ENCODE assay signal across 22 cellular contexts in genomic region chr10:101969496-101969895, GRCh38.
DNase-seq lines count a peak whose midpoint lies in the region; ATAC-seq and TF ChIP-seq lines count a peak whose summit lies in the region.
"Had no signal": no experiment of that assay in that cellular context is flagged by ENCODE, and none has a peak within 500 bp of the region (broad histone marks: within the 10 kb centered on the region; RNA-seq: fewer than 3 reads in every experiment).

No MANE protein-coding gene starts in this region.

- H4K20me1 ChIP-seq in SU-DHL-6 (ENCODE audit: low read depth, low read length), result no peaks in the 10 kb centered on the region

- H3K9ac ChIP-seq in SU-DHL-6 (ENCODE audit: low read length), result peak overlapping the region; percentile 37

- no peak for ATAC-seq in GM21619 (IDR thresholded peaks at IDR 0.05; ENCODE audit: unreplicated experiment)
- ATAC-seq: T-cell had no signal

- peaks cover 39% of the 10 kb centered on the region for H3K4me1 Mint-ChIP-seq in activated CD4-positive, alpha-beta T cell treated with anti-CD3 and anti-CD28 coated beads, Interleukin-2, amount 10 ng/mL, durations not matched to agents 7 days and 5 days
- peaks cover 11% of the 10 kb centered on the region for H3K4me1 Mint-ChIP-seq in mesothelial cell of epicardium

- no peaks in the 10 kb centered on the region for H3K9me3 Mint-ChIP-seq in activated CD4-positive, alpha-beta T cell treated with anti-CD3 and anti-CD28 coated beads, Interleukin-2, amount 10 ng/mL, durations not matched to agents 7 days and 5 days
- no peaks in the 10 kb centered on the region for H3K9me3 Mint-ChIP-seq in mesothelial cell of epicardium
- H3K9me3 Mint-ChIP-seq: activated T-helper 1 cell treated with anti-CD3 and anti-CD28 coated beads, Interleukin-12 subunit alpha, Interleukin-12 subunit beta, Interleukin-2, Interleukin-4 antibody, amounts not matched to agents 30 ng/mL and 10 ng/mL and 1 ng/mL, durations not matched to agents 14 hours and 24 hours and 36 hours; CD8-positive, alpha-beta memory T cell; immature natural killer cell; T-cell had no signal

- H2AFZ ChIP-seq in SU-DHL-6 (ENCODE audit: low read depth, low read length, severe bottlenecking), result peak overlapping the region; percentile 37

- peak overlapping the region; percentile 64 for H3K4me2 ChIP-seq in SU-DHL-6 (ENCODE audit: low read depth, low read length, poor library complexity, severe bottlenecking)

- CTCF ChIA-PET in activated CD4-positive, alpha-beta T cell treated with anti-CD3 and anti-CD28 coated beads, Interleukin-2, amount 10 ng/mL, durations not matched to agents 7 days and 5 days (lab: Charles Lee), result interaction anchor here (1.2 to 1.6 kb wide), 3 partner anchors 11 to 53 kb away, joined by 3 to 5 read pairs (median 5); no protein-coding TSS in a partner anchor

- no peaks in the 10 kb centered on the region for H3K27me3 Mint-ChIP-seq in activated CD4-positive, alpha-beta T cell treated with anti-CD3 and anti-CD28 coated beads, Interleukin-2, amount 10 ng/mL, durations not matched to agents 7 days and 5 days
- H3K27me3 Mint-ChIP-seq in mesothelial cell of epicardium (ENCODE audit: low read depth), result no peaks in the 10 kb centered on the region
- H3K27me3 Mint-ChIP-seq: CD8-positive, alpha-beta memory T cell; T-cell had no signal

- H3F3A ChIP-seq in SU-DHL-6 (ENCODE audit: insufficient read depth), result peaks cover 6% of the 10 kb centered on the region

- H3K9me3 ChIP-seq in SU-DHL-6 (ENCODE audit: insufficient read depth, low read length), result no peaks in the 10 kb centered on the region
- H3K9me3 ChIP-seq: HAP-1, sigmoid colon, tibial nerve had no signal

- peaks cover 61% of the 10 kb centered on the region for H3K36me3 Mint-ChIP-seq in activated CD4-positive, alpha-beta T cell treated with anti-CD3 and anti-CD28 coated beads, Interleukin-2, amount 10 ng/mL, durations not matched to agents 7 days and 5 days (ENCODE audit: low read depth)
- peaks cover 12% of the 10 kb centered on the region for H3K36me3 Mint-ChIP-seq in mesothelial cell of epicardium

- no peak overlapping the region for H3K4me3 Mint-ChIP-seq in activated CD4-positive, alpha-beta T cell treated with anti-CD3 and anti-CD28 coated beads, Interleukin-2, amount 10 ng/mL, durations not matched to agents 7 days and 5 days
- no peak overlapping the region for H3K4me3 Mint-ChIP-seq in mesothelial cell of epicardium
- H3K4me3 Mint-ChIP-seq: activated T-helper 1 cell treated with anti-CD3 and anti-CD28 coated beads, Interleukin-12 subunit alpha, Interleukin-12 subunit beta, Interleukin-2, Interleukin-4 antibody, amounts not matched to agents 30 ng/mL and 10 ng/mL and 1 ng/mL, durations not matched to agents 14 hours and 24 hours and 36 hours; immature natural killer cell; T-cell had no signal

- H3K4me3 ChIP-seq in GM12865 (ENCODE audit: low read depth, low read length) (peak overlapping the region; percentile 41), SU-DHL-6 (ENCODE audit: insufficient read depth, low read length, poor library complexity, severe bottlenecking) (peak overlapping the region; percentile 42)
- H3K4me3 ChIP-seq: HAP-1, sigmoid colon, tibial nerve had no signal

- H3K79me2 ChIP-seq in SU-DHL-6 (ENCODE audit: insufficient read depth, low read length), result no peaks in the 10 kb centered on the region

- no peaks in the 10 kb centered on the region for H3K9me2 ChIP-seq in SU-DHL-6 (replicated peaks; ENCODE audit: insufficient read depth, low read length)

- H3K27ac ChIP-seq in SU-DHL-6 (ENCODE audit: low read depth, low read length), result peak overlapping the region; percentile 91
- H3K27ac ChIP-seq: RWPE1, sigmoid colon, tibial nerve had no signal

- H3K27ac Mint-ChIP-seq in activated CD4-positive, alpha-beta T cell treated with anti-CD3 and anti-CD28 coated beads, Interleukin-2, amount 10 ng/mL, durations not matched to agents 7 days and 5 days, result peak overlapping the region; percentile 75
- peak overlapping the region; percentile 33 for H3K27ac Mint-ChIP-seq in mesothelial cell of epicardium

- TF ChIP-seq CTCF in GM12865 (IDR thresholded peaks at IDR 0.05; ENCODE audit: insufficient read depth, low read depth, low read length, missing control alignments) (no peak), SU-DHL-6 (IDR thresholded peaks at IDR 0.05; ENCODE audit: insufficient read depth, low read length, poor library complexity, severe bottlenecking) (no peak), mesothelial cell of epicardium (IDR thresholded peaks at IDR 0.05; ENCODE audit: unreplicated experiment) (no peak)

- no peaks in the 10 kb centered on the region for H3K27me3 ChIP-seq in SU-DHL-6 (ENCODE audit: low read length)
- H3K27me3 ChIP-seq: sigmoid colon, tibial nerve had no signal

- POLR2A ChIA-PET in activated CD4-positive, alpha-beta T cell treated with anti-CD3 and anti-CD28 coated beads, Interleukin-2, amount 10 ng/mL, durations not matched to agents 7 days and 5 days (lab: Charles Lee), result interaction anchor here (0.6 kb wide), 1 partner anchor 1085 kb away, joined by 3 read pairs; no protein-coding TSS in a partner anchor

- 0 out of 2 replicates have a peak, but pooled peaks cover 6% of the 10 kb centered on the region for H3K36me3 ChIP-seq in SU-DHL-6 (ENCODE audit: low read length)

- no peak for DNase-seq in activated CD4-positive, alpha-beta T cell treated with anti-CD3 and anti-CD28 coated beads, Interleukin-2, amount 10 ng/mL, durations not matched to agents 7 days and 5 days
- no peak for DNase-seq in activated CD4-positive, alpha-beta T cell treated with anti-CD3 and anti-CD28 coated beads, Interleukin-2, amount 50 U/mL, for 1 hour
- DNase-seq in GM12865 (ENCODE audit: low read depth) (no peak), mesothelial cell of epicardium (ENCODE audit: low spot score in 2 of 2, unreplicated experiment in 2 of 2) (no peak), HPDE6-E6E7 (ENCODE audit: extremely low spot score) (no peak), NCI-H1048 (lab: John Stamatoyannopoulos, UW) (no peak)
- DNase-seq: activated CD4-positive, CD25-positive, alpha-beta regulatory T cell treated with anti-CD3 and anti-CD28 coated beads, Interleukin-2, amount 50 U/mL, for 72 hours; anterior cingulate cortex; CD8-positive, alpha-beta memory T cell; immature natural killer cell; IMR-90; NCI-H69; nucleus accumbens; sigmoid colon; stimulated activated CD4-positive, alpha-beta T cell treated with anti-CD3 and anti-CD28 coated beads, Interleukin-4, amount 100 ng/mL, for 1 hour; T-cell had no signal
